8 cellular contexts compared by ENCODE assay signal in the genomic region with DNA sequence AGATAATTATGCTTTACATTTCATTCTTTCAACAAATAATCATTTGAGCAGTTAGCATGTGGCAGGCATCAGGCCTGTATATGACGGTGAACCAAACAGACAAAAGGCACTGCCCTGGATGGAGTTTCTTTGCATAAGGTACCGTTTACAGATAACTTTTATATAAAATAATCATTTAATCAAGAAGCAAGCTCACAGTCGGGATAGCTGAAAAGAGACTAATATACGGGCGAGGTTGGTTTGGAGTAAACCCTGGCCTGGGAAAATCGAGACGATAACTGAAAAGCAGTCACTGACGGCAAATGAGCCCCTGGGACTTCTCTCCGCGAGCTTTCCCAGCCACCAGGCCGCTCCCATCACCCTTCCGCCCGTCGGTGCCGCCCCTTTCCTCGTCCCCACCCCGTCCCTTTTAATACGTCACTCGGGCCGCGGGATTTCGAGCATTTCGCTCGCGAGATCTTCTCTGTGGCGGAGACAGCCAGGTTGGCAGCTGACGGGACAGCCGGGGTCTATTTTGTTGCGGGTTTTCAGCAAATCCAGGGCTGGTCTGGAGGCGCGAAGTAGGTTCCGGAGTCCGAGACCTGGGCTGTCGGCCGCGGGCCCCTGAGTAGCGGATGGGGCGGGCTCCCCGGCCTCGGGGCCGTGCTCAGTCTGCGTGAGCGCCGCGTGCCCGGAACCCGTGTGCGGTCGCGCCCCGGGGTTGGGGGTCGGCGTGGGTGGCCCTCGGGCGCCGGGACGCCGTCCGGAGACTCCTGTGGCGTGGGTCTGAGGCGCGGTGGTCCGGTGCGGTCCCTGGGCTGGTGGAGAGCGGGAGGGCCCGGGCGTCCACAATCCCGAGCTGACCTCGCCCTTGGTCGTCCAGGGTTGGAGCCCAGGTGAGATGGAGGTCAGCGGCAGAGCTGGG. TPM values are rescaled to one million over a fixed set of nuclear protein-coding genes. Genes with fewer than 3 reads are reported as not detected.
DNase-seq lines count a peak whose midpoint lies in the region; ATAC-seq, FAIRE-seq and TF ChIP-seq lines count a peak whose summit lies in the region.

A gene (plus strand): TSS at position 462 of the 904 bp plus-strand sequence. CDS start 703 bp downstream, outside the sequence.

- H3K79me2 ChIP-seq in SU-DHL-6 (ENCODE audit: insufficient read depth, low read length): peaks cover 50% of the 10 kb centered on the region

- H3K27ac ChIP-seq in SU-DHL-6 (ENCODE audit: low read depth, low read length) (peak within 1 kb of the TSS; percentile 35), pancreas (peak within 1 kb of the TSS; percentile 86 to 94 (median 92)), tibial artery (peak within 1 kb of the TSS; percentile 93 to 95)

- H3F3A ChIP-seq in SU-DHL-6 (ENCODE audit: insufficient read depth): 0 out of 2 replicates have a peak, but pooled peaks cover 5% of the 10 kb centered on the region

- H3K27me3 ChIP-seq in SU-DHL-6 (ENCODE audit: low read length) (no peaks in the 10 kb centered on the region), pancreas (no peaks in the 10 kb centered on the region), tibial artery (no peaks in the 10 kb centered on the region)

- peaks cover 6% of the 10 kb centered on the region for H3K27me3 Mint-ChIP-seq in activated naive CD8-positive, alpha-beta T cell treated with anti-CD3 and anti-CD28 coated beads, Interleukin-2, amount 10 ng/mL, durations not matched to agents 7 days and 5 days

- H3K4me1 Mint-ChIP-seq in activated naive CD8-positive, alpha-beta T cell treated with anti-CD3 and anti-CD28 coated beads, Interleukin-2, amount 10 ng/mL, durations not matched to agents 7 days and 5 days: peaks cover 23% of the 10 kb centered on the region

- intact Hi-C loops in Right ventricle myocardium inferior (cut with DNase I): loop anchor here (5.0 kb wide), 2 partner anchors 119 to 134 kb away; no protein-coding TSS in a partner anchor
- intact Hi-C loops in pancreas (cut with DNase I): no loop called here
- intact Hi-C loops in tibial artery (cut with DNase I; ENCODE audit: low total_unique reads): no loop called here

- H2AFZ ChIP-seq in SU-DHL-6 (ENCODE audit: low read depth, low read length, severe bottlenecking): peak within 1 kb of the TSS; percentile 87

- WGBS in pancreas, 2 donors: 1% methylated on average over 59 to 71 of the region's 71 CpGs

- H3K9me2 ChIP-seq in SU-DHL-6 (replicated peaks; ENCODE audit: insufficient read depth, low read length): no peaks in the 10 kb centered on the region

- POLR2A ChIA-PET in activated naive CD8-positive, alpha-beta T cell treated with anti-CD3 and anti-CD28 coated beads, Interleukin-2, amount 10 ng/mL, durations not matched to agents 7 days and 5 days (lab: Charles Lee): interaction anchor here (0.7 to 2.0 kb wide), 8 partner anchors 8 to 771 kb away, joined by 3 to 7 read pairs (median 4); a partner anchor contains a TSS

- ATAC-seq in HG02642 (IDR thresholded peaks at IDR 0.05; ENCODE audit: poor library complexity, unreplicated experiment) (peak; percentile 100), Right ventricle myocardium inferior (peak; percentile 98), pancreas (peak; percentile 90 to 97 (median 97))
- peak; percentile 95 for ATAC-seq in activated naive CD8-positive, alpha-beta T cell treated with anti-CD3 and anti-CD28 coated beads, Interleukin-2, amount 10 ng/mL, durations not matched to agents 7 days and 5 days (ENCODE audit: low read depth)

- H3K36me3 ChIP-seq in SU-DHL-6 (ENCODE audit: low read length) (peaks cover 10% of the 10 kb centered on the region; the same call in 1 of the 2 replicates), pancreas (no peaks in the 10 kb centered on the region), tibial artery (peaks cover 0 to 8% (median 5%) of the 10 kb centered on the region in 3 donors)

- peak; percentile 95 for DNase-seq in GM10266 (ENCODE audit: extremely low spot score)
- peak; percentile 94 for DNase-seq in NCI-H1105 treated with DMSO at 0.1 percent for 48 hours (lab: John Stamatoyannopoulos, UW)
- peak; percentile 91 for DNase-seq in activated naive CD8-positive, alpha-beta T cell treated with anti-CD3 and anti-CD28 coated beads, Interleukin-2, amount 10 ng/mL, durations not matched to agents 7 days and 5 days
- peak; percentile 97 for DNase-seq in Right ventricle myocardium inferior (ENCODE audit: missing footprints)
- peak; percentile 92 to 97 (median 94) for DNase-seq in pancreas
- DNase-seq in tibial artery: peak; percentile 95 to 97

- TF ChIP-seq CTCF in GM10266 (IDR thresholded peaks at IDR 0.05; ENCODE audit: control insufficient read depth, insufficient read depth, low read depth, missing control alignments) (no peak), SU-DHL-6 (IDR thresholded peaks at IDR 0.05; ENCODE audit: insufficient read depth, low read length, poor library complexity, severe bottlenecking) (no peak), pancreas (IDR thresholded peaks at IDR 0.05) (no peak), tibial artery (IDR thresholded peaks at IDR 0.05) (no peak)

- H3K4me3 Mint-ChIP-seq in activated naive CD8-positive, alpha-beta T cell treated with anti-CD3 and anti-CD28 coated beads, Interleukin-2, amount 10 ng/mL, durations not matched to agents 7 days and 5 days: peak within 1 kb of the TSS; percentile 85

- H3K4me3 ChIP-seq in SU-DHL-6 (ENCODE audit: insufficient read depth, low read length, poor library complexity, severe bottlenecking) (peak within 1 kb of the TSS; percentile 99), pancreas (peak within 1 kb of the TSS; percentile 78 to 95 (median 92)), tibial artery (peak within 1 kb of the TSS; percentile 68 to 92)

- peak; percentile 23 for FAIRE-seq in pancreas (lab: Jason Lieb, UNC)

- H3K9ac ChIP-seq in SU-DHL-6 (ENCODE audit: low read length): peak within 1 kb of the TSS; percentile 94

- H3K36me3 Mint-ChIP-seq in activated naive CD8-positive, alpha-beta T cell treated with anti-CD3 and anti-CD28 coated beads, Interleukin-2, amount 10 ng/mL, durations not matched to agents 7 days and 5 days: peaks cover 12% of the 10 kb centered on the region

- H3K4me1 ChIP-seq in pancreas: peaks cover 5 to 35% (median 29%) of the 10 kb centered on the region in 3 donors
- H3K4me1 ChIP-seq in tibial artery: peaks cover 0 to 37% (median 18%) of the 10 kb centered on the region in 4 donors

- H3K9me3 Mint-ChIP-seq in activated naive CD8-positive, alpha-beta T cell treated with anti-CD3 and anti-CD28 coated beads, Interleukin-2, amount 10 ng/mL, durations not matched to agents 7 days and 5 days: no peaks in the 10 kb centered on the region

- no peaks in the 10 kb centered on the region for H3K9me3 ChIP-seq in SU-DHL-6 (ENCODE audit: insufficient read depth, low read length)
- no peaks in the 10 kb centered on the region for H3K9me3 ChIP-seq in pancreas
- no peaks in the 10 kb centered on the region for H3K9me3 ChIP-seq in tibial artery

- peak within 1 kb of the TSS; percentile 94 for H3K27ac Mint-ChIP-seq in activated naive CD8-positive, alpha-beta T cell treated with anti-CD3 and anti-CD28 coated beads, Interleukin-2, amount 10 ng/mL, durations not matched to agents 7 days and 5 days

- peak within 1 kb of the TSS; percentile 81 for H3K4me2 ChIP-seq in SU-DHL-6 (ENCODE audit: low read depth, low read length, poor library complexity, severe bottlenecking)

- peaks cover 13% of the 10 kb centered on the region; the same call in 1 of the 2 replicates for H4K20me1 ChIP-seq in SU-DHL-6 (ENCODE audit: low read depth, low read length)

RNA-seq across cellular contexts. Expression of the gene that starts here (rescaled TPM):
- 10 to 100 TPM; 43.8 to 44.9 TPM for total RNA-seq in activated naive CD8-positive, alpha-beta T cell treated with anti-CD3 and anti-CD28 coated beads, Interleukin-2, amount 10 ng/mL, durations not matched to agents 7 days and 5 days
- 49.0 TPM for total RNA-seq in Right ventricle myocardium inferior
- total RNA-seq in pancreas: 10 to 100 TPM; 37.3 to 54.5 (median 45.6) TPM
- polyA plus RNA-seq in pancreas: 10 to 100 TPM; 15.7 to 19.2 TPM

Comparison
In these comparisons a context has a peak if more than half of its experiments do, and no peak if none do; other contexts are left out.
1. Peak in every context shown above with its lines: DNase-seq, ATAC-seq, H3K4me3 ChIP-seq and H3K27ac ChIP-seq.
2. H3K27ac ChIP-seq: peak in every context shown above with its lines; median percentile 94 in tibial artery; 92 in pancreas; 35 in SU-DHL-6.